Comparison of ENCODE assay signal across 18 cellular contexts in genomic region chr7:39967420-39968161, GRCh38. TPM values are rescaled to one million over a fixed set of nuclear protein-coding genes. Genes with fewer than 3 reads are reported as not detected.
A peak's percentile ranks its signal among the peaks of the same experiment; 100 is the strongest.
DNase-seq lines count a peak whose midpoint lies in the region; ATAC-seq and TF ChIP-seq lines count a peak whose summit lies in the region.
"Had no signal": no experiment of that assay in that cellular context is flagged by ENCODE, and none has a peak within 500 bp of the region (broad histone marks: within the 10 kb centered on the region; RNA-seq: fewer than 3 reads in every experiment).

No MANE protein-coding gene starts in this region.

- no peaks in the 10 kb centered on the region for H3K9me3 ChIP-seq in breast epithelium
- H3K9me3 ChIP-seq: SK-N-SH had no signal

- no peaks in the 10 kb centered on the region for H3K4me1 ChIP-seq in breast epithelium
- H3K4me1 ChIP-seq in GM23338 (ENCODE audit: insufficient read depth) = peaks cover 28% of the 10 kb centered on the region

- H3K4me2 ChIP-seq in GM23338 = no peak overlapping the region
- H3K4me2 ChIP-seq: SK-N-SH had no signal

- intact Hi-C loops in MCF 10A (cut with micrococcal nuclease) = no loop called here
- intact Hi-C loops in breast epithelium (cut with DNase I; ENCODE audit: low total_unique reads) = no loop called here

- H3K9me2 ChIP-seq in GM23338 (ENCODE audit: insufficient read depth) = no peaks in the 10 kb centered on the region
- H3K9me2 ChIP-seq: SK-N-SH had no signal

- H3K27me3 Mint-ChIP-seq in MCF 10A (ENCODE audit: insufficient read depth, unreplicated experiment) (no peaks in the 10 kb centered on the region), GM23338 (ENCODE audit: insufficient read depth, low read depth, poor library complexity) (peaks cover 7% of the 10 kb centered on the region)
- H3K27me3 Mint-ChIP-seq in central memory CD8-positive, alpha-beta T cell = no peaks in the 10 kb centered on the region
- no peaks in the 10 kb centered on the region for H3K27me3 Mint-ChIP-seq in stimulated activated memory B cell treated with anti-CD40 and anti-IgM and Interleukin-4, amounts not matched to agents 10 μg/mL and 1 μg/mL and 100 μg/mL, for 72 hours

- H3K27me3 ChIP-seq in breast epithelium = no peaks in the 10 kb centered on the region
- H3K27me3 ChIP-seq in GM23338 (ENCODE audit: insufficient read depth) = no peaks in the 10 kb centered on the region

- TF ChIP-seq POLR2A in breast epithelium (IDR thresholded peaks at IDR 0.05) = no peak

- H3K9me3 Mint-ChIP-seq in MCF 10A (ENCODE audit: unreplicated experiment) (no peaks in the 10 kb centered on the region), GM23338 (peaks cover 26% of the 10 kb centered on the region)
- H3K9me3 Mint-ChIP-seq in central memory CD8-positive, alpha-beta T cell = no peaks in the 10 kb centered on the region
- H3K9me3 Mint-ChIP-seq in stimulated activated memory B cell treated with anti-CD40 and anti-IgM and Interleukin-4, amounts not matched to agents 10 μg/mL and 1 μg/mL and 100 μg/mL, for 72 hours = peaks cover 3% of the 10 kb centered on the region

- H3K4me1 Mint-ChIP-seq in MCF 10A (ENCODE audit: insufficient read depth, unreplicated experiment) = peaks cover 31% of the 10 kb centered on the region
- peaks cover 34% of the 10 kb centered on the region for H3K4me1 Mint-ChIP-seq in GM23338
- peaks cover 85% of the 10 kb centered on the region for H3K4me1 Mint-ChIP-seq in central memory CD8-positive, alpha-beta T cell
- peaks cover 90% of the 10 kb centered on the region for H3K4me1 Mint-ChIP-seq in stimulated activated memory B cell treated with anti-CD40 and anti-IgM and Interleukin-4, amounts not matched to agents 10 μg/mL and 1 μg/mL and 100 μg/mL, for 72 hours

- CTCF ChIA-PET in MCF 10A (lab: Yijun Ruan, JAX) = interaction anchor here (0.6 to 0.7 kb wide), 4 partner anchors 32 to 821 kb away, joined by 3 to 4 read pairs (median 4); no protein-coding TSS in a partner anchor

- TF ChIP-seq CTCF in MCF 10A (IDR thresholded peaks at IDR 0.05; ENCODE audit: unreplicated experiment) = no peak
- no peak for TF ChIP-seq CTCF in breast epithelium (IDR thresholded peaks at IDR 0.05)
- no peak for TF ChIP-seq CTCF in GM23338 (conservative IDR thresholded peaks at IDR 0.05; ENCODE audit: low read depth in 2 of 2)

- POLR2A ChIA-PET in MCF 10A (lab: Yijun Ruan, JAX) = interaction anchor here (0.7 to 1.2 kb wide), 3 partner anchors 9 to 48 kb away, joined by 3 read pairs; no protein-coding TSS in a partner anchor

- H4K20me1 ChIP-seq in GM23338 (replicated peaks; ENCODE audit: insufficient read depth) = peaks cover 1% of the 10 kb centered on the region; the same call in 1 of the 2 replicates

- H3K4me3 ChIP-seq in breast epithelium = no peak overlapping the region
- no peak overlapping the region for H3K4me3 ChIP-seq in GM23338
- H3K4me3 ChIP-seq: GM23248 had no signal

- H3K79me2 ChIP-seq in GM23338 (replicated peaks; ENCODE audit: insufficient read depth) = peaks cover 99% of the 10 kb centered on the region

- no TSS peak for BruUV-seq in MCF 10A (replicated peaks; lab: Mats Ljungman, UMichigan)

- DNase-seq in MCF 10A (ENCODE audit: unreplicated experiment) (no peak), breast epithelium (ENCODE audit: low spot score in 2 of 2) (no peak), GM23338 (ENCODE audit: low spot score) (no peak), foreskin melanocyte (no peak)
- DNase-seq in central memory CD8-positive, alpha-beta T cell (ENCODE audit: low spot score in 2 of 2) = no peak
- DNase-seq in stimulated activated CD4-positive, alpha-beta T cell treated with anti-CD3 and anti-CD28 coated beads, Interleukin-12 subunit alpha, Interleukin-12 subunit beta, amount 100 ng/mL, for 4 hours = no peak
- DNase-seq: DMS79 treated with DMSO at 0.1 percent for 48 hours, GM23248, NCI-H1092, NCI-H2081 treated with DMSO at 0.1 percent for 48 hours, NCI-H510A, Right ventricle myocardium superior, SK-N-SH had no signal

- H3K36me3 Mint-ChIP-seq in MCF 10A (ENCODE audit: insufficient read depth, unreplicated experiment) (no peaks in the 10 kb centered on the region), GM23338 (ENCODE audit: low read depth) (peaks cover 27% of the 10 kb centered on the region)
- H3K36me3 Mint-ChIP-seq in central memory CD8-positive, alpha-beta T cell (ENCODE audit: insufficient read depth) = peaks cover 8% of the 10 kb centered on the region
- H3K36me3 Mint-ChIP-seq in stimulated activated memory B cell treated with anti-CD40 and anti-IgM and Interleukin-4, amounts not matched to agents 10 μg/mL and 1 μg/mL and 100 μg/mL, for 72 hours = peaks cover 12% of the 10 kb centered on the region

- H3F3A ChIP-seq in GM23338 (replicated peaks; ENCODE audit: low read depth) = no peaks in the 10 kb centered on the region

- peak overlapping the region; percentile 11 for H3K27ac Mint-ChIP-seq in MCF 10A (ENCODE audit: low read depth, unreplicated experiment)
- no peak overlapping the region for H3K27ac Mint-ChIP-seq in GM23338
- peak overlapping the region; percentile 47 for H3K27ac Mint-ChIP-seq in central memory CD8-positive, alpha-beta T cell (ENCODE audit: low read depth)
- H3K27ac Mint-ChIP-seq in stimulated activated memory B cell treated with anti-CD40 and anti-IgM and Interleukin-4, amounts not matched to agents 10 μg/mL and 1 μg/mL and 100 μg/mL, for 72 hours = peak overlapping the region; percentile 68

- no peak for ATAC-seq in GM23338
- no peak for ATAC-seq in central memory CD8-positive, alpha-beta T cell (replicated peaks; ENCODE audit: extremely low read depth, poor library complexity, severe bottlenecking)
- ATAC-seq in stimulated activated memory B cell treated with anti-CD40 and anti-IgM and Interleukin-4, amounts not matched to agents 10 μg/mL and 1 μg/mL and 100 μg/mL, for 72 hours = no peak
- no peak for ATAC-seq in GM21381 (IDR thresholded peaks at IDR 0.05; ENCODE audit: unreplicated experiment)
- ATAC-seq: HCT116 had no signal

- H3K4me3 Mint-ChIP-seq in MCF 10A (ENCODE audit: unreplicated experiment) (no peak overlapping the region), GM23338 (no peak overlapping the region)
- peak overlapping the region; percentile 42 for H3K4me3 Mint-ChIP-seq in central memory CD8-positive, alpha-beta T cell
- no peak overlapping the region for H3K4me3 Mint-ChIP-seq in stimulated activated memory B cell treated with anti-CD40 and anti-IgM and Interleukin-4, amounts not matched to agents 10 μg/mL and 1 μg/mL and 100 μg/mL, for 72 hours

- H3K27ac ChIP-seq in breast epithelium (no peak overlapping the region), GM23338 (ENCODE audit: low read depth) (peak overlapping the region; percentile 79; the same call in 1 of the 2 replicates)
- H3K27ac ChIP-seq: C4-2B, GM23248, HL-60 had no signal

- H2AFZ ChIP-seq in GM23338 = no peak overlapping the region
- H2AFZ ChIP-seq: GM23248 had no signal

- H3K36me3 ChIP-seq in breast epithelium = no peaks in the 10 kb centered on the region
- H3K36me3 ChIP-seq in GM23338 (ENCODE audit: insufficient read depth) = no peaks in the 10 kb centered on the region

TF ChIP-seq in GM23338, 12 proteins besides CTCF, POLR2A, EP300 and RAD21:
- TF ChIP-seq NANOG (IDR thresholded peaks at IDR 0.05; ENCODE audit: borderline replicate concordance) (no peak), CREB1 (CRISPR knock-in tag; IDR thresholded peaks at IDR 0.05; ENCODE audit: low read depth) (no peak)

RNA-seq across cellular contexts. Expression of gene CDK13, which starts 17.5 kb away (rescaled TPM):
- 50.2 and 54.8 TPM in 2 replicates for total RNA-seq in MCF 10A (2022)
- 100 to 1,000 TPM in 1 of 3 donors, 10 to 100 TPM in 2; 70.9 to 128 (median 95.4) TPM for total RNA-seq in breast epithelium
- 80.2 and 88.4 TPM in 2 replicates for total RNA-seq in GM23338 (2014; rRNA removed; shearing (Covaris generic))
- 38.1 and 39.4 TPM in 2 replicates for polyA plus RNA-seq in GM23338 (2016; fragmentation: Nextera tagmentation; extraction: Ambion mirVana)
